Comparison of ENCODE assay signal across 20 cellular contexts in genomic region chr15:45346381-45346780, GRCh38. TPM values are rescaled to one million over a fixed set of nuclear protein-coding genes. Genes with fewer than 3 reads are reported as not detected.
A peak's percentile ranks its signal among the peaks of the same experiment; 100 is the strongest.
DNase-seq lines count a peak whose midpoint lies in the region; ATAC-seq, FAIRE-seq and TF ChIP-seq lines count a peak whose summit lies in the region.
"Had no signal": no experiment of that assay in that cellular context is flagged by ENCODE, and none has a peak within 500 bp of the region (broad histone marks: within the 10 kb centered on the region; RNA-seq: fewer than 3 reads in every experiment).

No MANE protein-coding gene starts in this region.

- H4K8ac ChIP-seq in neuronal stem cell (ENCODE audit: low read depth, low read length) = no peak overlapping the region

- TF ChIP-seq CTCF in HepG2 (CRISPR knock-in tag; IDR thresholded peaks at IDR 0.05) (no peak), right lobe of liver (IDR thresholded peaks at IDR 0.05) (no peak), hepatocyte (IDR thresholded peaks at IDR 0.05; ENCODE audit: poor library complexity) (no peak), upper lobe of right lung (IDR thresholded peaks at IDR 0.05) (no peak), omental fat pad (IDR thresholded peaks at IDR 0.05) (no peak)

- peaks cover 74% of the 10 kb centered on the region for H3K4me1 ChIP-seq in HepG2 (ENCODE audit: insufficient read depth, low read length)
- peaks cover 0 to 57% (median 23%) of the 10 kb centered on the region in 4 donors for H3K4me1 ChIP-seq in right lobe of liver
- H3K4me1 ChIP-seq in hepatocyte (ENCODE audit: insufficient read depth) = peaks cover 26% of the 10 kb centered on the region
- H3K4me1 ChIP-seq in neuronal stem cell (ENCODE audit: control insufficient read depth in 2 of 2, insufficient read depth in 1 of 2, low read depth in 1 of 2, low read length in 2 of 2) = no peaks in the 10 kb centered on the region
- H3K4me1 ChIP-seq in upper lobe of right lung = no peaks in the 10 kb centered on the region
- H3K4me1 ChIP-seq: BLaER1 treated with 17β-estradiol and CSF1 and Interleukin-3, amounts not matched to agents 10 nM and 100 nM had no signal

- WGBS in HepG2 (ENCODE audit: low lambda C conversion rate) = 67% methylated on average over 3 of the region's 3 CpGs
- 50% methylated on average over 3 of the region's 3 CpGs for WGBS in right lobe of liver (ENCODE audit: insufficient coverage, low coverage, low lambda C conversion rate, missing lambda C conversion rate)
- 59% methylated on average over 3 of the region's 3 CpGs for WGBS in hepatocyte (ENCODE audit: low lambda C conversion rate, missing lambda C conversion rate)
- no CpG with 5 or more reads among the region's 3 CpGs for WGBS in neuronal stem cell (ENCODE audit: extremely low coverage in 2 of 2, insufficient read length in 2 of 2, insufficient replicate concordance in 1 of 2), 2 donors

- H3K4me3 ChIP-seq in HepG2 (replicated peaks in 1 of 3; ENCODE audit: insufficient read depth in 1 of 3, low read depth in 2 of 3, low read length in 3 of 3) = no peak overlapping the region
- H3K4me3 ChIP-seq in right lobe of liver = no peak overlapping the region
- H3K4me3 ChIP-seq in hepatocyte = no peak overlapping the region
- no peak overlapping the region for H3K4me3 ChIP-seq in neuronal stem cell (ENCODE audit: low read length in 2 of 2)
- H3K4me3 ChIP-seq in upper lobe of right lung = no peak overlapping the region
- H3K4me3 ChIP-seq: BLaER1 treated with 17β-estradiol and CSF1 and Interleukin-3, amounts not matched to agents 10 nM and 100 nM had no signal

- TF ChIP-seq RAD21 in HepG2 (CRISPR knock-in tag; IDR thresholded peaks at IDR 0.05) = no peak

- no peaks in the 10 kb centered on the region for H3K9me2 ChIP-seq in hepatocyte (replicated peaks; ENCODE audit: insufficient read depth)

- H3K79me2 ChIP-seq in HepG2 (ENCODE audit: insufficient read depth, low read length) = no peaks in the 10 kb centered on the region
- H3K79me2 ChIP-seq in hepatocyte = no peaks in the 10 kb centered on the region

- ATAC-seq in HepG2 (peak; percentile 76), right lobe of liver (no peak), upper lobe of right lung (peak; percentile 76), omental fat pad (ENCODE audit: low FRiP score) (no peak)
- ATAC-seq: HCT116 had no signal

- H3K27ac ChIP-seq in HepG2 (ENCODE audit: extremely low read length, insufficient read depth, low read length) = peak overlapping the region; percentile 61
- H3K27ac ChIP-seq in right lobe of liver = no peak overlapping the region
- peak overlapping the region; percentile 8 for H3K27ac ChIP-seq in hepatocyte
- no peak overlapping the region for H3K27ac ChIP-seq in neuronal stem cell (replicated peaks; ENCODE audit: low read length)
- no peak overlapping the region for H3K27ac ChIP-seq in upper lobe of right lung
- H3K27ac ChIP-seq: BLaER1 treated with 17β-estradiol and CSF1 and Interleukin-3, amounts not matched to agents 10 nM and 100 nM had no signal

- H2BK120ac ChIP-seq in neuronal stem cell (ENCODE audit: low read depth, low read length) = no peak overlapping the region

- no TSS peak for BruUV-seq in HepG2 (replicated peaks; lab: Mats Ljungman, UMichigan)

- H3K9me3 ChIP-seq in HepG2 (ENCODE audit: low read length) = no peaks in the 10 kb centered on the region
- H3K9me3 ChIP-seq in right lobe of liver = no peaks in the 10 kb centered on the region
- no peaks in the 10 kb centered on the region for H3K9me3 ChIP-seq in hepatocyte (ENCODE audit: low read depth)
- no peaks in the 10 kb centered on the region for H3K9me3 ChIP-seq in neuronal stem cell (replicated peaks in 1 of 2; ENCODE audit: control insufficient read depth in 2 of 2, insufficient read depth in 1 of 2, low read depth in 1 of 2, low read length in 2 of 2)
- H3K9me3 ChIP-seq in upper lobe of right lung = no peaks in the 10 kb centered on the region
- H3K9me3 ChIP-seq: BLaER1 treated with 17β-estradiol and CSF1 and Interleukin-3, amounts not matched to agents 10 nM and 100 nM had no signal

- no peak overlapping the region for H3K14ac ChIP-seq in neuronal stem cell (ENCODE audit: low read length)

- H3K9ac ChIP-seq in HepG2 (ENCODE audit: insufficient read depth, low read depth, low read length) (no peak overlapping the region), neuronal stem cell (ENCODE audit: low read depth, low read length, poor library complexity) (no peak overlapping the region)
- H3K9ac ChIP-seq: BLaER1 treated with 17β-estradiol and CSF1 and Interleukin-3, amounts not matched to agents 10 nM and 100 nM had no signal

- H3K27me3 ChIP-seq in HepG2 (ENCODE audit: control insufficient read depth in 1 of 2, insufficient read depth in 2 of 2, low read length in 2 of 2) (no peaks in the 10 kb centered on the region), right lobe of liver (no peaks in the 10 kb centered on the region), hepatocyte (no peaks in the 10 kb centered on the region), neuronal stem cell (ENCODE audit: control insufficient read depth in 3 of 3, insufficient read depth in 3 of 3, low read depth in 1 of 3, low read length in 3 of 3) (no peaks in the 10 kb centered on the region), upper lobe of right lung (peaks cover 12% of the 10 kb centered on the region)
- H3K27me3 ChIP-seq: BLaER1 treated with 17β-estradiol and CSF1 and Interleukin-3, amounts not matched to agents 10 nM and 100 nM had no signal

- H3K36me3 ChIP-seq in HepG2 (replicated peaks in 1 of 2; ENCODE audit: control insufficient read depth in 1 of 2, insufficient read depth in 2 of 2, low read length in 2 of 2) = no peaks in the 10 kb centered on the region
- H3K36me3 ChIP-seq in right lobe of liver = no peaks in the 10 kb centered on the region
- H3K36me3 ChIP-seq in hepatocyte (replicated peaks; ENCODE audit: insufficient read depth, low read depth) = no peaks in the 10 kb centered on the region
- no peaks in the 10 kb centered on the region for H3K36me3 ChIP-seq in neuronal stem cell (replicated peaks in 1 of 2; ENCODE audit: control insufficient read depth in 2 of 2, insufficient read depth in 2 of 2, low read length in 2 of 2)
- H3K36me3 ChIP-seq in upper lobe of right lung = no peaks in the 10 kb centered on the region
- H3K36me3 ChIP-seq: BLaER1 treated with 17β-estradiol and CSF1 and Interleukin-3, amounts not matched to agents 10 nM and 100 nM had no signal

- H4K91ac ChIP-seq in neuronal stem cell (ENCODE audit: low read depth, low read length, poor library complexity) = no peak overlapping the region

- DNase-seq in HepG2 (ENCODE audit: low spot score) (peak; percentile 28), right lobe of liver (no peak), hepatocyte (ENCODE audit: low spot score) (no peak), neuronal stem cell (ENCODE audit: low spot score) (no peak), upper lobe of right lung (no peak), omental fat pad (ENCODE audit: low spot score) (no peak), NCI-H2196 treated with DMSO at 0.1 percent for 48 hours (lab: John Stamatoyannopoulos, UW; ENCODE audit: unreplicated experiment) (no peak), GF-D8 (lab: John Stamatoyannopoulos, UW) (no peak)
- DNase-seq: ACHN; CD4-positive, CD25-positive, alpha-beta regulatory T cell; DMS153; DMS79 treated with DMSO at 0.1 percent for 48 hours; EL; GDM1 had no signal

- no peaks in the 10 kb centered on the region for H3K79me1 ChIP-seq in neuronal stem cell (ENCODE audit: low read depth, low read length)

- H4K20me1 ChIP-seq in HepG2 (ENCODE audit: insufficient read depth, low read length) = no peaks in the 10 kb centered on the region
- H4K20me1 ChIP-seq in hepatocyte (ENCODE audit: insufficient read depth, poor library complexity, severe bottlenecking) = no peaks in the 10 kb centered on the region
- H4K20me1 ChIP-seq: BLaER1 treated with 17β-estradiol and CSF1 and Interleukin-3, amounts not matched to agents 10 nM and 100 nM had no signal

- H3K23ac ChIP-seq in neuronal stem cell (ENCODE audit: low read depth, low read length, poor library complexity) = no peak overlapping the region

- H2BK12ac ChIP-seq in neuronal stem cell (ENCODE audit: low read length) = no peak overlapping the region

- no peak overlapping the region for H2BK15ac ChIP-seq in neuronal stem cell (ENCODE audit: low read length)

- no peak for TF ChIP-seq EP300 in HepG2 (IDR thresholded peaks at IDR 0.05; ENCODE audit: low read depth in 2 of 2, low read length in 2 of 2)
- TF ChIP-seq EP300 in HepG2 (CRISPR knock-in tag; IDR thresholded peaks at IDR 0.05; ENCODE audit: borderline replicate concordance) = no peak

- TF ChIP-seq POLR2A in HepG2 (IDR thresholded peaks at IDR 0.05; ENCODE audit: insufficient read depth in 1 of 2, low read depth in 2 of 2, low read length in 2 of 2) = no peak
- no peak for TF ChIP-seq POLR2A in right lobe of liver (IDR thresholded peaks at IDR 0.05)

- peak overlapping the region; percentile 13 for H3K4me2 ChIP-seq in HepG2 (ENCODE audit: low read depth, low read length)
- no peak overlapping the region for H3K4me2 ChIP-seq in hepatocyte
- H3K4me2 ChIP-seq in neuronal stem cell (ENCODE audit: insufficient read depth, low read length, poor library complexity, severe bottlenecking) = no peak overlapping the region
- H3K4me2 ChIP-seq: BLaER1 treated with 17β-estradiol and CSF1 and Interleukin-3, amounts not matched to agents 10 nM and 100 nM had no signal

- no peak overlapping the region for H3K4ac ChIP-seq in neuronal stem cell (ENCODE audit: low read length)

- H2BK5ac ChIP-seq in neuronal stem cell (ENCODE audit: low read length) = no peak overlapping the region

- in situ Hi-C loops in HepG2 (cut with HindIII; ENCODE audit: extremely low pct_ligation_motif_present, low pct_unique_long_range_greater_than_20kb) = no loop called here

- H2AFZ ChIP-seq in HepG2 (ENCODE audit: low read length) = no peak overlapping the region
- H2AFZ ChIP-seq in hepatocyte = no peak overlapping the region
- peak overlapping the region; percentile 66 for H2AFZ ChIP-seq in neuronal stem cell (ENCODE audit: low read length)

- FAIRE-seq in HepG2 (lab: Jason Lieb, UNC) = peak; percentile 12
- FAIRE-seq: D721Med, GM19239, H54, HTR-8/SVneo had no signal

- intact Hi-C loops in HepG2 (cut with micrococcal nuclease; ENCODE audit: unreplicated experiment) = loop anchor here (2.0 kb wide), 1 partner anchor 40 kb away; no protein-coding TSS in a partner anchor
- intact Hi-C loops in right lobe of liver (cut with DNase I) = no loop called here
- intact Hi-C loops in upper lobe of right lung (cut with DNase I) = no loop called here

- POLR2A ChIA-PET in HepG2 (lab: Yijun Ruan, JAX) = interaction anchor here (0.7 kb wide), 1 partner anchor 45 kb away, joined by 3 read pairs; no protein-coding TSS in a partner anchor

- no peak overlapping the region for H2AK5ac ChIP-seq in neuronal stem cell (ENCODE audit: low read depth, low read length)

- H3K18ac ChIP-seq in neuronal stem cell (ENCODE audit: low read length) = no peak overlapping the region

- CTCF ChIA-PET in HepG2 (lab: Yijun Ruan, JAX; ENCODE audit: low intra/inter-chr PET ratio, low total read pairs) = no interaction called here

RNA-seq across cellular contexts. Expression of gene GATM, which starts 32.0 kb away (rescaled TPM):
- 1.5 and 2.1 TPM in 2 replicates for total RNA-seq in HepG2 (2016; rRNA removed; fragmentation: Illumina TruSeq; extraction: Trizol)
- total RNA-seq in HepG2 (2016; cell fraction: cytosol; rRNA removed; fragmentation: Illumina TruSeq; extraction: Trizol; ENCODE audit: low read depth) = 1.2 and 1.7 TPM in 2 replicates
- 1.5 and 2.6 TPM in 2 replicates for total RNA-seq in HepG2 (2016; cell fraction: insoluble cytoplasmic fraction; rRNA removed; fragmentation: Illumina TruSeq; extraction: Trizol)
- 1.6 and 1.7 TPM in 2 replicates for total RNA-seq in HepG2 (2016; cell fraction: membrane; rRNA removed; fragmentation: Illumina TruSeq; extraction: Trizol)
- 4.0 and 4.1 TPM in 2 replicates for total RNA-seq in HepG2 (2016; cell fraction: nucleus; rRNA removed; fragmentation: Illumina TruSeq; extraction: Trizol)
- polyA plus RNA-seq in HepG2 (2011; rRNA removed) = 13.9 and 16.8 TPM in 2 replicates
- 7.0 and 7.3 TPM in 2 replicates for polyA plus RNA-seq in HepG2 (2011; cell fraction: cytosol; rRNA removed)
- 22.1 and 26.0 TPM in 2 replicates for polyA plus RNA-seq in HepG2 (2011; cell fraction: nucleus; rRNA removed)
- polyA plus RNA-seq in HepG2 (2012) = 16.6 and 32.5 TPM in 2 replicates
- polyA plus RNA-seq in HepG2 (2016; cell fraction: cytosol; fragmentation: Illumina TruSeq; extraction: Trizol; ENCODE audit: low read depth) = 0.26 and 0.46 TPM in 2 replicates
- 0.97 TPM in 2 replicates for polyA plus RNA-seq in HepG2 (2016; cell fraction: insoluble cytoplasmic fraction; fragmentation: Illumina TruSeq; extraction: Trizol; ENCODE audit: low read depth)
- polyA plus RNA-seq in HepG2 (2016; cell fraction: membrane; fragmentation: Illumina TruSeq; extraction: Trizol; ENCODE audit: low read depth) = 0.28 and 0.72 TPM in 2 replicates
- 2.4 and 3.2 TPM in 2 replicates for polyA plus RNA-seq in HepG2 (2016; cell fraction: nucleus; fragmentation: Illumina TruSeq; extraction: Trizol; ENCODE audit: insufficient read depth, low read depth)
- 0.58 and 11.2 TPM in 2 replicates for polyA minus RNA-seq in HepG2 (2011; rRNA and poly(A)+ RNA removed; ENCODE audit: low replicate concordance)
- 5.3 and 6.4 TPM in 2 replicates for polyA minus RNA-seq in HepG2 (2011; cell fraction: cytosol; rRNA and poly(A)+ RNA removed)
- polyA minus RNA-seq in HepG2 (2011; cell fraction: nucleus; rRNA and poly(A)+ RNA removed) = 40.2 and 42.5 TPM in 2 replicates
- total RNA-seq in right lobe of liver = 1,000 to 10,000 TPM in 1 of 6 experiments, 100 to 1,000 TPM in 5; 404 to 1,363 (median 579) TPM
- total RNA-seq in hepatocyte = 231 and 268 TPM in 2 replicates
- polyA plus RNA-seq in hepatocyte = 64.3 and 87.6 TPM in 2 replicates
- 13.9 TPM for polyA plus RNA-seq in neuronal stem cell (2013, experiment 1 of 2)
- polyA plus RNA-seq in neuronal stem cell (2013, experiment 2 of 2) = 15.2 TPM
- 7.2 TPM for total RNA-seq in upper lobe of right lung
- total RNA-seq in omental fat pad = 10 to 100 TPM in 2 of 4 donors, 1 to 10 TPM in 2; 9.7 to 15.1 (median 12.3) TPM

Comparison
In these comparisons a context has a peak if more than half of its experiments do, and no peak if none do; other contexts are left out.
1. ATAC-seq: peak in HepG2 (single experiment) and upper lobe of right lung (single experiment); none in right lobe of liver (0 of 4) and omental fat pad (single experiment).
2. H3K27ac ChIP-seq: peak in HepG2 (single experiment) and hepatocyte (single experiment); none in right lobe of liver (0 of 3), neuronal stem cell (single experiment) and upper lobe of right lung (single experiment).
3. RNA of gene GATM, which starts 32.0 kb away (total RNA-seq): 404 to 1,363 TPM in right lobe of liver and 231 to 268 TPM in hepatocyte; 9.7 to 15.1 TPM in omental fat pad, 7.2 TPM in upper lobe of right lung (single experiment) and 1.2 to 4.1 TPM in HepG2; every median in the first group is over 10 times any median in the second.